Comparison of ENCODE assay signal across 8 cellular contexts in the genomic region with DNA sequence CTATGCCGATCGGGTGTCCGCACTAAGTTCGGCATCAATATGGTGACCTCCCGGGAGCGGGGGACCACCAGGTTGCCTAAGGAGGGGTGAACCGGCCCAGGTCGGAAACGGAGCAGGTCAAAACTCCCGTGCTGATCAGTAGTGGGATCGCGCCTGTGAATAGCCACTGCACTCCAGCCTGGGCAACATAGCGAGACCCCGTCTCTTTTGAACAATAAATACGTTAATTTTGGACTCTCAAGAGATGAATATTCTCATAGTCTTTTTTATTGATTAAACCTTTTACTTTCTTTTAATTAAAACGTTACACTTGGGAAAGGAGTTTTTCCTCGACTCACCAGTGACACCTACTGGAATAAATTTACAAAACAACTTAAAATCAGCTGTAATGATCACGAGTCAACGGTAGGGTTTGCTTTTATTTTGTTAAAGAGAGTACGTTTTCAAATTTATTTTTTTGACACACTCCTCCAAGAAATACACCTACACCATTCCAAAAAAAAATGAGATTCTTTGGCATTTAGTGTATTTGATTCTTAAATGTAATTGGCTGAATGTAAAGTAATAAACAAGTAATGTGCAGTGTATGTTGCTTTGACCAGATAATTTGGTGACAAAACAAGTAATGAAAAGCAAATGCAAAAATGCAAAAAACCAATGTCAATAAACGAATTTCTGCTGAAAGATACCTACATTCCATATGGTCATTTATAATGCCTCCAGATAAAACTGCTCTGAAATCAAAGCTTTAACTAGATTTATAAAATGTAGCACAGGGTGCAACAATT. TPM values are rescaled to one million over a fixed set of nuclear protein-coding genes. Genes with fewer than 3 reads are reported as not detected.
A peak's percentile ranks its signal among the peaks of the same experiment; 100 is the strongest.
DNase-seq lines count a peak whose midpoint lies in the region; ATAC-seq and TF ChIP-seq lines count a peak whose summit lies in the region.

No MANE protein-coding gene starts in this region.

- H3K36me3 ChIP-seq in brain microvascular endothelial cell (replicated peaks) (peaks cover 33% of the 10 kb centered on the region), iPS-18a (ENCODE audit: control insufficient read depth, low read depth, low read length) (peaks cover 26% of the 10 kb centered on the region), skeletal muscle tissue (ENCODE audit: control insufficient read depth in 3 of 3, insufficient read depth in 3 of 3, low read length in 3 of 3) (peaks cover 15 to 23% (median 20%) of the 10 kb centered on the region in 3 donors)

- H3K9ac ChIP-seq in iPS-18a (ENCODE audit: low read length) (no peak overlapping the region), skeletal muscle tissue (ENCODE audit: low read depth in 1 of 3, low read length in 3 of 3) (peak overlapping the region in 2 of 3 donors; percentile 85 to 98)

- DNase-seq in NK-92 treated with Interleukin-12 subunit alpha and Interleukin-12 subunit beta, amount 100 ng/mL, for 24 hours (lab: John Stamatoyannopoulos, UW), result peak; percentile 53
- DNase-seq in NK-92 (lab: John Stamatoyannopoulos, UW; ENCODE audit: unreplicated experiment) (no peak), NCI-H1092 treated with DMSO at 0.1 percent for 48 hours (lab: John Stamatoyannopoulos, UW) (peak; percentile 83), SW 1271 (lab: John Stamatoyannopoulos, UW) (peak; percentile 47 to 84), brain microvascular endothelial cell (peak; percentile 91)

- H3K9me3 ChIP-seq in iPS-18a (ENCODE audit: control insufficient read depth, low read depth, low read length), result no peaks in the 10 kb centered on the region
- no peaks in the 10 kb centered on the region for H3K9me3 ChIP-seq in skeletal muscle tissue (ENCODE audit: control insufficient read depth in 3 of 3, low read length in 3 of 3)

- H3K27me3 ChIP-seq in brain microvascular endothelial cell (replicated peaks), result no peaks in the 10 kb centered on the region
- no peaks in the 10 kb centered on the region for H3K27me3 ChIP-seq in iPS-18a (ENCODE audit: control insufficient read depth, insufficient read depth, low read length)
- H3K27me3 ChIP-seq in skeletal muscle tissue (ENCODE audit: control insufficient read depth in 3 of 3, insufficient read depth in 3 of 3, low read length in 3 of 3), result no peaks in the 10 kb centered on the region

- peak; percentile 57 for TF ChIP-seq CTCF in brain microvascular endothelial cell (IDR thresholded peaks at IDR 0.05; ENCODE audit: low read depth, low read length, missing control alignments)

- peaks cover 9% of the 10 kb centered on the region for H3K4me1 ChIP-seq in iPS-18a (ENCODE audit: control insufficient read depth, low read depth, low read length)
- peaks cover 9 to 19% (median 9%) of the 10 kb centered on the region in 3 donors for H3K4me1 ChIP-seq in skeletal muscle tissue (ENCODE audit: control insufficient read depth in 3 of 3, insufficient read depth in 3 of 3, low read length in 3 of 3)

- H3K4me3 ChIP-seq in brain microvascular endothelial cell (ENCODE audit: low read depth, low read length) (no peak overlapping the region), iPS-18a (ENCODE audit: low read length) (peak overlapping the region; percentile 98), skeletal muscle tissue (ENCODE audit: low read length in 3 of 3) (peak overlapping the region; percentile 81 to 98 (median 95))

- no peak overlapping the region for H3K27ac ChIP-seq in brain microvascular endothelial cell
- no peak overlapping the region for H3K27ac ChIP-seq in iPS-18a (ENCODE audit: low read length)
- peak overlapping the region; percentile 84 for H3K27ac ChIP-seq in skeletal muscle tissue (ENCODE audit: low read depth, low read length)

- in situ Hi-C loops in brain microvascular endothelial cell (cut with HindIII; ENCODE audit: low pct_ligation_motif_present, low sequenced_read_pairs), result no loop called here

- ATAC-seq in HG02763 (IDR thresholded peaks at IDR 0.05; ENCODE audit: unreplicated experiment), result peak; percentile 31

RNA-seq across cellular contexts. Expression of a gene that starts 0.7 kb away (rescaled TPM):
- 2,999 TPM for total RNA-seq in skeletal muscle tissue

RNA-seq across cellular contexts. Expression of a gene that starts 11.9 kb away (rescaled TPM):
- total RNA-seq in skeletal muscle tissue, result 8.4 TPM

RNA-seq across cellular contexts. Expression of a gene that starts 33.6 kb away (rescaled TPM):
- 243 TPM for total RNA-seq in skeletal muscle tissue

RNA-seq across cellular contexts. Expression of a gene that starts 33.7 kb away (rescaled TPM):
- 28.2 TPM for total RNA-seq in skeletal muscle tissue

RNA-seq across cellular contexts. Expression of a gene that starts 48.2 kb away (rescaled TPM):
- 5.7 TPM for total RNA-seq in skeletal muscle tissue
